Comparison of ENCODE assay signal across 1 cellular context in the genomic region with DNA sequence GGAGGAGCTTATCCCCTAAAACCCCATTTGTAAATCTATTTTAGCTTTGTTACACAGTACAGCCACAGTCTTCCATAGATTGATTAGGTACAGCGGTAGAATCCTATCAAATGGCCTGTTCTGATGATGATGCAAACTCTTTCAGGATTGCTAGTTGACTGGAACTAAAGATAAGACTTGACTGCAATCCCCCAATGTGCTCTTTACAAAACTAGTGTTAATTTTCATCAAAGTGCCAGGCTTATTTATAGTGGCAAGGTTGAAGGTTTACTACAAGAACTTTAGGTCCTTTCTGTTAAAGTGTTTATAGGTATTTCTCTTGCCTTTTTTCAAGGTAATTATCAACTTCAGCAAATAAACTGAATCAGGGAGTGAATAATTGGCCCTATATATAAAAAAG.
TF ChIP-seq lines count a peak whose summit lies in the region.

No MANE protein-coding gene starts in this region.

TF ChIP-seq in GM23338, 12 proteins besides CTCF, POLR2A, EP300 and RAD21 (continued from another document):
- TF ChIP-seq, protein P1, sequence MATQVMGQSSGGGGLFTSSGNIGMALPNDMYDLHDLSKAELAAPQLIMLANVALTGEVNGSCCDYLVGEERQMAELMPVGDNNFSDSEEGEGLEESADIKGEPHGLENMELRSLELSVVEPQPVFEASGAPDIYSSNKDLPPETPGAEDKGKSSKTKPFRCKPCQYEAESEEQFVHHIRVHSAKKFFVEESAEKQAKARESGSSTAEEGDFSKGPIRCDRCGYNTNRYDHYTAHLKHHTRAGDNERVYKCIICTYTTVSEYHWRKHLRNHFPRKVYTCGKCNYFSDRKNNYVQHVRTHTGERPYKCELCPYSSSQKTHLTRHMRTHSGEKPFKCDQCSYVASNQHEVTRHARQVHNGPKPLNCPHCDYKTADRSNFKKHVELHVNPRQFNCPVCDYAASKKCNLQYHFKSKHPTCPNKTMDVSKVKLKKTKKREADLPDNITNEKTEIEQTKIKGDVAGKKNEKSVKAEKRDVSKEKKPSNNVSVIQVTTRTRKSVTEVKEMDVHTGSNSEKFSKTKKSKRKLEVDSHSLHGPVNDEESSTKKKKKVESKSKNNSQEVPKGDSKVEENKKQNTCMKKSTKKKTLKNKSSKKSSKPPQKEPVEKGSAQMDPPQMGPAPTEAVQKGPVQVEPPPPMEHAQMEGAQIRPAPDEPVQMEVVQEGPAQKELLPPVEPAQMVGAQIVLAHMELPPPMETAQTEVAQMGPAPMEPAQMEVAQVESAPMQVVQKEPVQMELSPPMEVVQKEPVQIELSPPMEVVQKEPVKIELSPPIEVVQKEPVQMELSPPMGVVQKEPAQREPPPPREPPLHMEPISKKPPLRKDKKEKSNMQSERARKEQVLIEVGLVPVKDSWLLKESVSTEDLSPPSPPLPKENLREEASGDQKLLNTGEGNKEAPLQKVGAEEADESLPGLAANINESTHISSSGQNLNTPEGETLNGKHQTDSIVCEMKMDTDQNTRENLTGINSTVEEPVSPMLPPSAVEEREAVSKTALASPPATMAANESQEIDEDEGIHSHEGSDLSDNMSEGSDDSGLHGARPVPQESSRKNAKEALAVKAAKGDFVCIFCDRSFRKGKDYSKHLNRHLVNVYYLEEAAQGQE (IDR thresholded peaks at IDR 0.05; ENCODE audit: unreplicated experiment) = no peak
- TF ChIP-seq, protein P2, sequence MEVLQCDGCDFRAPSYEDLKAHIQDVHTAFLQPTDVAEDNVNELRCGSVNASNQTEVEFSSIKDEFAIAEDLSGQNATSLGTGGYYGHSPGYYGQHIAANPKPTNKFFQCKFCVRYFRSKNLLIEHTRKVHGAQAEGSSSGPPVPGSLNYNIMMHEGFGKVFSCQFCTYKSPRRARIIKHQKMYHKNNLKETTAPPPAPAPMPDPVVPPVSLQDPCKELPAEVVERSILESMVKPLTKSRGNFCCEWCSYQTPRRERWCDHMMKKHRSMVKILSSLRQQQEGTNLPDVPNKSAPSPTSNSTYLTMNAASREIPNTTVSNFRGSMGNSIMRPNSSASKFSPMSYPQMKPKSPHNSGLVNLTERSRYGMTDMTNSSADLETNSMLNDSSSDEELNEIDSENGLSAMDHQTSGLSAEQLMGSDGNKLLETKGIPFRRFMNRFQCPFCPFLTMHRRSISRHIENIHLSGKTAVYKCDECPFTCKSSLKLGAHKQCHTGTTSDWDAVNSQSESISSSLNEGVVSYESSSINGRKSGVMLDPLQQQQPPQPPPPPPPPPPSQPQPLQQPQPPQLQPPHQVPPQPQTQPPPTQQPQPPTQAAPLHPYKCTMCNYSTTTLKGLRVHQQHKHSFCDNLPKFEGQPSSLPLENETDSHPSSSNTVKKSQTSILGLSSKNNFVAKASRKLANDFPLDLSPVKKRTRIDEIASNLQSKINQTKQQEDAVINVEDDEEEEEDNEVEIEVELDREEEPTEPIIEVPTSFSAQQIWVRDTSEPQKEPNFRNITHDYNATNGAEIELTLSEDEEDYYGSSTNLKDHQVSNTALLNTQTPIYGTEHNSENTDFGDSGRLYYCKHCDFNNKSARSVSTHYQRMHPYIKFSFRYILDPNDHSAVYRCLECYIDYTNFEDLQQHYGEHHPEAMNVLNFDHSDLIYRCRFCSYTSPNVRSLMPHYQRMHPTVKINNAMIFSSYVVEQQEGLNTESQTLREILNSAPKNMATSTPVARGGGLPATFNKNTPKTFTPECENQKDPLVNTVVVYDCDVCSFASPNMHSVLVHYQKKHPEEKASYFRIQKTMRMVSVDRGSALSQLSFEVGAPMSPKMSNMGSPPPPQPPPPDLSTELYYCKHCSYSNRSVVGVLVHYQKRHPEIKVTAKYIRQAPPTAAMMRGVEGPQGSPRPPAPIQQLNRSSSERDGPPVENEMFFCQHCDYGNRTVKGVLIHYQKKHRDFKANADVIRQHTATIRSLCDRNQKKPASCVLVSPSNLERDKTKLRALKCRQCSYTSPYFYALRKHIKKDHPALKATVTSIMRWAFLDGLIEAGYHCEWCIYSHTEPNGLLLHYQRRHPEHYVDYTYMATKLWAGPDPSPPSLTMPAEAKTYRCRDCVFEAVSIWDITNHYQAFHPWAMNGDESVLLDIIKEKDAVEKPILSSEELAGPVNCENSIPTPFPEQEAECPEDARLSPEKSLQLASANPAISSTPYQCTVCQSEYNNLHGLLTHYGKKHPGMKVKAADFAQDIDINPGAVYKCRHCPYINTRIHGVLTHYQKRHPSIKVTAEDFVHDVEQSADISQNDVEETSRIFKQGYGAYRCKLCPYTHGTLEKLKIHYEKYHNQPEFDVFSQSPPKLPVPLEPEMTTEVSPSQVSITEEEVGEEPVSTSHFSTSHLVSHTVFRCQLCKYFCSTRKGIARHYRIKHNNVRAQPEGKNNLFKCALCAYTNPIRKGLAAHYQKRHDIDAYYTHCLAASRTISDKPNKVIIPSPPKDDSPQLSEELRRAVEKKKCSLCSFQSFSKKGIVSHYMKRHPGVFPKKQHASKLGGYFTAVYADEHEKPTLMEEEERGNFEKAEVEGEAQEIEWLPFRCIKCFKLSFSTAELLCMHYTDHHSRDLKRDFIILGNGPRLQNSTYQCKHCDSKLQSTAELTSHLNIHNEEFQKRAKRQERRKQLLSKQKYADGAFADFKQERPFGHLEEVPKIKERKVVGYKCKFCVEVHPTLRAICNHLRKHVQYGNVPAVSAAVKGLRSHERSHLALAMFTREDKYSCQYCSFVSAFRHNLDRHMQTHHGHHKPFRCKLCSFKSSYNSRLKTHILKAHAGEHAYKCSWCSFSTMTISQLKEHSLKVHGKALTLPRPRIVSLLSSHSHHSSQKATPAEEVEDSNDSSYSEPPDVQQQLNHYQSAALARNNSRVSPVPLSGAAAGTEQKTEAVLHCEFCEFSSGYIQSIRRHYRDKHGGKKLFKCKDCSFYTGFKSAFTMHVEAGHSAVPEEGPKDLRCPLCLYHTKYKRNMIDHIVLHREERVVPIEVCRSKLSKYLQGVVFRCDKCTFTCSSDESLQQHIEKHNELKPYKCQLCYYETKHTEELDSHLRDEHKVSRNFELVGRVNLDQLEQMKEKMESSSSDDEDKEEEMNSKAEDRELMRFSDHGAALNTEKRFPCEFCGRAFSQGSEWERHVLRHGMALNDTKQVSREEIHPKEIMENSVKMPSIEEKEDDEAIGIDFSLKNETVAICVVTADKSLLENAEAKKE (CRISPR knock-in tag; IDR thresholded peaks at IDR 0.05) = no peak
- TF ChIP-seq NANOG (IDR thresholded peaks at IDR 0.05; ENCODE audit: borderline replicate concordance) (no peak), ZNF114 (CRISPR knock-in tag; IDR thresholded peaks at IDR 0.05) (no peak)
